ENCODE assay signal across 22 cellular contexts in the genomic region with DNA sequence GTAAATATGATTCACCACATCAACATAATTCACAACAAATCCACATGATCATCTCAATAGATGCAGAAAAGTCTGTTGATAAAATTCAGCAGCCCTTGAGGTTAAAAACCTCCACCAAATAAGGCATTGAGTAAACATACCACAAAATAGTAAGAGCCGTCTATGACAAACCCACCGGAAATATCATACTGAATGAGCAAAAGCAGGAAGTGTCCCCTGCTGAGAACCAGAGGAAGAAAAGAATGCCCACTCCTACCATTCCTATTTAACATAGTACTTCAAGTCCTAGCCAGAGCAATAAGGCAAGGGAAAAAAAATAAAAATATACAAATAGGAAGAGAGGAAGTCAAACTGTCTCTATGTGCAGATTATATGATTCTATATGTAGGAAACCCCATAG.
"Had no signal": no experiment of that assay in that cellular context is flagged by ENCODE, and none has a peak within 500 bp of the region (broad histone marks: within the 10 kb centered on the region; RNA-seq: fewer than 3 reads in every experiment).

No MANE protein-coding gene starts in this region.

- H3K4me3 Mint-ChIP-seq: activated naive CD4-positive, alpha-beta T cell treated with anti-CD3 and anti-CD28 coated beads, Interleukin-2, amount 50 U/mL, for 24 hours; mesothelial cell of epicardium; naive thymus-derived CD8-positive, alpha-beta T cell; neural progenitor cell; type B pancreatic cell had no signal

- H3K36me3 Mint-ChIP-seq: activated naive CD4-positive, alpha-beta T cell treated with anti-CD3 and anti-CD28 coated beads, Interleukin-2, amount 50 U/mL, for 24 hours; naive thymus-derived CD8-positive, alpha-beta T cell; neural progenitor cell; type B pancreatic cell had no signal

- H3K9ac ChIP-seq: neural progenitor cell had no signal

- H3K9me3 ChIP-seq: thoracic aorta had no signal

- H3K4me1 ChIP-seq: neural progenitor cell, spleen had no signal

- H3K27me3 Mint-ChIP-seq: activated naive CD4-positive, alpha-beta T cell treated with anti-CD3 and anti-CD28 coated beads, Interleukin-2, amount 50 U/mL, for 24 hours; naive thymus-derived CD8-positive, alpha-beta T cell; type B pancreatic cell had no signal

- H3K27ac ChIP-seq: epithelial cell of prostate, neural progenitor cell, spleen, thoracic aorta, WERI-Rb-1 had no signal

- H3K36me3 ChIP-seq: neural progenitor cell, spleen, thoracic aorta, WERI-Rb-1 had no signal

- H3K27me3 ChIP-seq: neural progenitor cell, spleen had no signal

- H2AFZ ChIP-seq: neural progenitor cell had no signal

- H3K4me1 Mint-ChIP-seq: activated naive CD4-positive, alpha-beta T cell treated with anti-CD3 and anti-CD28 coated beads, Interleukin-2, amount 50 U/mL, for 24 hours; mesothelial cell of epicardium; naive thymus-derived CD8-positive, alpha-beta T cell had no signal

- H3K4me2 ChIP-seq: neural progenitor cell had no signal

- H3K27ac Mint-ChIP-seq: activated naive CD4-positive, alpha-beta T cell treated with anti-CD3 and anti-CD28 coated beads, Interleukin-2, amount 50 U/mL, for 24 hours; mesothelial cell of epicardium; naive thymus-derived CD8-positive, alpha-beta T cell; neural progenitor cell; type B pancreatic cell had no signal

- H3K9me3 Mint-ChIP-seq: type B pancreatic cell had no signal

- H3K4me3 ChIP-seq: lung, neural progenitor cell, spleen, thoracic aorta had no signal

- ATAC-seq: left lobe of liver; naive thymus-derived CD8-positive, alpha-beta T cell had no signal

- DNase-seq: activated gamma-delta T cell treated with Interleukin-2 at 50 U/mL for 16 hours; activated T-cell treated with anti-CD3 and anti-CD28 coated beads, Interleukin-2, amount 50 U/mL, for 1 hour; anterior cingulate cortex; cerebellar nuclear complex; cortex of kidney; foreskin melanocyte; glutamatergic neuron; hypothalamus; naive thymus-derived CD8-positive, alpha-beta T cell; spleen; stimulated activated CD4-positive, alpha-beta T cell treated with anti-CD3 and anti-CD28 coated beads, Interleukin-4, amount 100 ng/mL, for 1 hour; stimulated activated naive CD4-positive, alpha-beta T cell; T-helper 2 cell; WERI-Rb-1 had no signal
